ENCODE assay signal across 21 cellular contexts in the genomic region with DNA sequence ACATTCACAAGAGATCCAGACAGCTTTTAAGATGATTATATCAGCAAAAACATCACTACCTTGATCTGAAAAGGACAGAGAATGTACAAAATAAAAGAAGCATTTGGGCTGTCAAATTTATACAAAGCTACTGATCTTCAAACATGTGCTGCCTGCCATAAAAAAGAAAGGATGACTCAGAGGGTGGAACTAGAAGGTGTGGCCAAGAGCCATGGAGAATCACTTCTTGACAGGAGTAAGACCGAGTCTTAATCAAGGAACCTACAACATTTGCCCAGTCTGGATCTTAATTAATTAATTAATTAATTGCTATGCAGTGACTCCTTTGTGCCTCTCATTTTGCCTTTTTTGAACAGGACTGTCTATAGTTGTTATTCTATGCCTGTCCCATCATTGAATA. TPM values are rescaled to one million over a fixed set of nuclear protein-coding genes. Genes with fewer than 3 reads are reported as not detected.
A peak's percentile ranks its signal among the peaks of the same experiment; 100 is the strongest.
DNase-seq lines count a peak whose midpoint lies in the region; ATAC-seq, FAIRE-seq and TF ChIP-seq lines count a peak whose summit lies in the region.
"Had no signal": no experiment of that assay in that cellular context is flagged by ENCODE, and none has a peak within 500 bp of the region (broad histone marks: within the 10 kb centered on the region; RNA-seq: fewer than 3 reads in every experiment).

No MANE protein-coding gene starts in this region.

- H3K9ac ChIP-seq in GM23248: no peak overlapping the region
- no peak overlapping the region for H3K9ac ChIP-seq in K562 (ENCODE audit: insufficient read depth in 1 of 2, low read depth in 2 of 2, low read length in 2 of 2)

- no peak overlapping the region for H2AFZ ChIP-seq in GM23248
- no peak overlapping the region for H2AFZ ChIP-seq in K562 (ENCODE audit: low read depth, low read length)

- peaks cover 20% of the 10 kb centered on the region for H3K27me3 Mint-ChIP-seq in CD8-positive, alpha-beta T cell (ENCODE audit: low read depth)

- no peak overlapping the region for H3K27ac Mint-ChIP-seq in CD8-positive, alpha-beta T cell
- H3K27ac Mint-ChIP-seq: CD4-positive, alpha-beta memory T cell; HFFc6 had no signal

- H3K79me2 ChIP-seq in GM23248 (ENCODE audit: insufficient read depth) (no peaks in the 10 kb centered on the region), K562 (ENCODE audit: control insufficient read depth, insufficient read depth, low read length) (no peaks in the 10 kb centered on the region)

- H3K27ac ChIP-seq in GM23248 (no peak overlapping the region), K562 (ENCODE audit: extremely low read depth, low read depth, low read length) (no peak overlapping the region), foreskin keratinocyte (no peak overlapping the region), heart right ventricle (no peak overlapping the region)
- H3K27ac ChIP-seq in CD8-positive, alpha-beta T cell (ENCODE audit: low read depth, low read length): no peak overlapping the region

- in situ Hi-C loops in GM23248 (cut with MboI) (no loop called here), K562 (cut with MboI) (no loop called here)

- H3K9me2 ChIP-seq in GM23248 (ENCODE audit: insufficient read depth): no peaks in the 10 kb centered on the region

- H3K27me3 ChIP-seq in GM23248 (replicated peaks; ENCODE audit: insufficient read depth): no peaks in the 10 kb centered on the region
- H3K27me3 ChIP-seq in K562 (ENCODE audit: control insufficient read depth in 2 of 2, insufficient read depth in 2 of 2, low read length in 2 of 2): no peaks in the 10 kb centered on the region; a peak in 2 of 5 replicates
- peaks cover 22% of the 10 kb centered on the region for H3K27me3 ChIP-seq in foreskin keratinocyte
- H3K27me3 ChIP-seq in CD8-positive, alpha-beta T cell (ENCODE audit: insufficient read depth, low read length): no peaks in the 10 kb centered on the region
- no peaks in the 10 kb centered on the region for H3K27me3 ChIP-seq in heart right ventricle

- WGBS in GM23248 (ENCODE audit: low coverage in 1 of 2, low lambda C conversion rate in 2 of 2, missing lambda C conversion rate in 2 of 2), 2 experiments: 59 to 65% methylated on average over 1 of the region's 1 CpG
- WGBS in K562 (ENCODE audit: insufficient coverage, low coverage, missing lambda C conversion rate): 0% methylated on average over 1 of the region's 1 CpG
- WGBS in heart right ventricle, 2 donors: 93 to 97% methylated on average over 1 of the region's 1 CpG

- peaks cover 9% of the 10 kb centered on the region for H3K9me3 ChIP-seq in GM23248 (ENCODE audit: low read depth)
- H3K9me3 ChIP-seq in K562 (replicated peaks; ENCODE audit: control insufficient read depth, insufficient read depth, low read depth, low read length): peaks cover 10% of the 10 kb centered on the region
- peaks cover 12% of the 10 kb centered on the region for H3K9me3 ChIP-seq in CD8-positive, alpha-beta T cell (ENCODE audit: low read length)
- H3K9me3 ChIP-seq in heart right ventricle: peaks cover 0 to 22% (median 5%) of the 10 kb centered on the region in 11 donors

- no peak for TF ChIP-seq POLR2A in K562 (conservative IDR thresholded peaks at IDR 0.05)

- TF ChIP-seq CTCF in K562 (IDR thresholded peaks at IDR 0.05 in 2 of 3, conservative IDR thresholded peaks at IDR 0.05 in 1 of 3; ENCODE audit: insufficient read depth in 2 of 3, low read depth in 1 of 3, low read length in 3 of 3): no peak
- no peak for TF ChIP-seq CTCF in epithelial cell of esophagus (IDR thresholded peaks at IDR 0.05; ENCODE audit: insufficient read depth, low read depth, low read length, missing control alignments)
- TF ChIP-seq CTCF in foreskin keratinocyte (conservative IDR thresholded peaks at IDR 0.05): no peak
- TF ChIP-seq CTCF in CD8-positive, alpha-beta T cell (IDR thresholded peaks at IDR 0.05): no peak
- TF ChIP-seq CTCF in heart right ventricle (IDR thresholded peaks at IDR 0.05): no peak

- H3F3A ChIP-seq in GM23248 (ENCODE audit: insufficient read depth): 0 out of 2 replicates have a peak, but pooled peaks cover 5% of the 10 kb centered on the region

- H4K20me1 ChIP-seq in GM23248 (ENCODE audit: insufficient read depth) (no peaks in the 10 kb centered on the region), K562 (replicated peaks; ENCODE audit: control insufficient read depth, insufficient read depth, low read length) (no peaks in the 10 kb centered on the region)

- peaks cover 21% of the 10 kb centered on the region for H3K9me3 Mint-ChIP-seq in CD8-positive, alpha-beta T cell

- no peaks in the 10 kb centered on the region for H3K4me1 Mint-ChIP-seq in CD8-positive, alpha-beta T cell (ENCODE audit: low read depth)
- H3K4me1 Mint-ChIP-seq: CD4-positive, alpha-beta memory T cell had no signal

- ATAC-seq in K562 (no peak), foreskin keratinocyte (peak; percentile 42), heart right ventricle (no peak)
- no peak for ATAC-seq in CD8-positive, alpha-beta T cell
- ATAC-seq: GM12878 had no signal

- H3K36me3 Mint-ChIP-seq in CD8-positive, alpha-beta T cell: no peaks in the 10 kb centered on the region
- H3K36me3 Mint-ChIP-seq: CD4-positive, alpha-beta memory T cell had no signal

- H3K9me1 ChIP-seq in K562 (ENCODE audit: control insufficient read depth, insufficient read depth, low read length): no peaks in the 10 kb centered on the region

- DNase-seq in GM23248: peak; percentile 26
- DNase-seq in K562 (ENCODE audit: extremely low read depth in 1 of 4, low spot score in 3 of 4): no peak
- DNase-seq in epithelial cell of esophagus (ENCODE audit: low read depth): peak; percentile 25
- DNase-seq in foreskin keratinocyte: peak in 1 of 2 donors; percentile 20
- no peak for DNase-seq in CD8-positive, alpha-beta T cell
- no peak for DNase-seq in NK-92 treated with Interleukin-12 subunit alpha and Interleukin-12 subunit beta, amount 100 ng/mL, for 24 hours (lab: John Stamatoyannopoulos, UW)
- DNase-seq in NCI-H510A treated with DMSO at 0.1 percent for 48 hours (lab: John Stamatoyannopoulos, UW): no peak
- DNase-seq in heart right ventricle: no peak
- DNase-seq: 8988T; C1 segment of cervical spinal cord; Caco-2; CD4-positive, alpha-beta memory T cell; DMS153; EL; GDM1; GOT3; HFFc6 had no signal

- no peak for TF ChIP-seq RAD21 in K562 (CRISPR knock-in tag; conservative IDR thresholded peaks at IDR 0.05 in 1 of 2, IDR thresholded peaks at IDR 0.05 in 1 of 2)

- no TSS peak for BruUV-seq in K562 (replicated peaks; lab: Mats Ljungman, UMichigan)

- H3K4me1 ChIP-seq in GM23248 (ENCODE audit: insufficient read depth) (0 out of 2 replicates have a peak, but pooled peaks cover 8% of the 10 kb centered on the region), K562 (replicated peaks in 1 of 2; ENCODE audit: control insufficient read depth in 2 of 2, insufficient read depth in 2 of 2, low read length in 2 of 2) (no peaks in the 10 kb centered on the region), foreskin keratinocyte (no peaks in the 10 kb centered on the region), heart right ventricle (no peaks in the 10 kb centered on the region)
- no peaks in the 10 kb centered on the region for H3K4me1 ChIP-seq in CD8-positive, alpha-beta T cell (ENCODE audit: insufficient read depth, low read length)
- H3K4me1 ChIP-seq: Caco-2 had no signal

- no peak overlapping the region for H3K4me3 Mint-ChIP-seq in CD8-positive, alpha-beta T cell
- H3K4me3 Mint-ChIP-seq: CD4-positive, alpha-beta memory T cell; HFFc6 had no signal

- POLR2A ChIA-PET in K562 (lab: Yijun Ruan, JAX): interaction anchor here (0.8 to 1.3 kb wide), 2 partner anchors 10 to 13 kb away, joined by 4 to 6 read pairs; no protein-coding TSS in a partner anchor
- POLR2A ChIA-PET in CD8-positive, alpha-beta T cell (lab: Charles Lee): no interaction called here

- H3K4me2 ChIP-seq in GM23248 (ENCODE audit: unreplicated experiment) (no peak overlapping the region), K562 (ENCODE audit: insufficient read depth, low read length) (no peak overlapping the region)

- H3K36me3 ChIP-seq in GM23248 (ENCODE audit: low read depth): no peaks in the 10 kb centered on the region
- no peaks in the 10 kb centered on the region for H3K36me3 ChIP-seq in K562 (ENCODE audit: control insufficient read depth, insufficient read depth, low read length)
- no peaks in the 10 kb centered on the region for H3K36me3 ChIP-seq in CD8-positive, alpha-beta T cell (ENCODE audit: insufficient read depth, low read length)
- H3K36me3 ChIP-seq in heart right ventricle: no peaks in the 10 kb centered on the region
- H3K36me3 ChIP-seq: HAP-1 had no signal

- TF ChIP-seq EP300 in K562 (IDR thresholded peaks at IDR 0.05; ENCODE audit: low read length): no peak

- H3K4me3 ChIP-seq in GM23248 (no peak overlapping the region), K562 (no peak overlapping the region), epithelial cell of esophagus (ENCODE audit: low read length) (no peak overlapping the region), heart right ventricle (no peak overlapping the region)
- no peak overlapping the region for H3K4me3 ChIP-seq in CD8-positive, alpha-beta T cell (ENCODE audit: low read depth, low read length)
- H3K4me3 ChIP-seq: GM12878, HAP-1 had no signal

- intact Hi-C loops in K562 (cut with micrococcal nuclease) (no loop called here), heart right ventricle (cut with DNase I) (no loop called here)
- intact Hi-C loops in CD8-positive, alpha-beta T cell (cut with DNase I, micrococcal nuclease): loop anchor here in 1 of 2 experiments (2.0 kb wide), 1 partner anchor 33 kb away; no protein-coding TSS in a partner anchor

- CTCF ChIA-PET in K562 (lab: Yijun Ruan, JAX; ENCODE audit: low intra/inter-chr PET ratio): no interaction called here
- CTCF ChIA-PET in CD8-positive, alpha-beta T cell (lab: Charles Lee): no interaction called here

- no peak for FAIRE-seq in K562 (lab: Jason Lieb, UNC)
- FAIRE-seq: GM12878, GM18507, H54 had no signal

RNA-seq across cellular contexts. Expression of a gene that starts 33.2 kb away (rescaled TPM):
- total RNA-seq in GM23248 (2014; rRNA removed; shearing (Covaris generic)): 1.8 TPM in 2 replicates
- polyA plus RNA-seq in GM23248 (2016; fragmentation: Nextera tagmentation; extraction: Ambion mirVana): 0.38 and 1.1 TPM in 2 replicates
- total RNA-seq in K562 (2011; cell fraction: chromatin; rRNA removed; ENCODE audit: low replicate concordance): 0.81 and 2.9 TPM in 2 replicates
- total RNA-seq in K562 (2011; cell fraction: nucleolus; rRNA removed): 3.4 and 4.8 TPM in 2 replicates
- 1.3 and 1.9 TPM in 2 replicates for total RNA-seq in K562 (2011; cell fraction: nucleoplasm; rRNA removed)
- total RNA-seq in K562 (2014; rRNA removed): 6.8 and 9.6 TPM in 2 replicates
- total RNA-seq in K562 (2014; rRNA removed; fragmentation: Illumina TruSeq; extraction: Trizol): 0.26 and 0.40 TPM in 2 replicates
- total RNA-seq in K562 (2015; rRNA removed; fragmentation: Illumina TruSeq; extraction: Trizol): 0.83 and 0.90 TPM in 2 replicates
- 7.7 and 8.5 TPM in 2 replicates for total RNA-seq in K562 (2021)
- 1.2 and 2.0 TPM in 2 replicates for polyA plus RNA-seq in K562 (2011; rRNA removed)
- 1.9 and 9.3 TPM in 2 replicates for polyA plus RNA-seq in K562 (2011; cell fraction: cytosol; rRNA removed)
- polyA plus RNA-seq in K562 (2011; cell fraction: nucleus; rRNA removed): 2.0 and 4.6 TPM in 2 replicates
- polyA plus RNA-seq in K562 (2012): 5.5 and 6.8 TPM in 2 replicates
- 0.16 and 0.73 TPM in 2 replicates for polyA plus RNA-seq in K562 (2014; fragmentation: Illumina TruSeq; extraction: Trizol)
- under 1 TPM; 0.08 to 0.14 TPM for polyA plus RNA-seq in K562 (2014; fragmentation: Nextera tagmentation; extraction: Ambion mirVana)
- 6.6 and 10.8 TPM in 2 replicates for polyA plus RNA-seq in K562 (2014; rRNA removed)
- polyA minus RNA-seq in K562 (2011; rRNA and poly(A)+ RNA removed): 0.18 and 0.25 TPM in 2 replicates
- polyA minus RNA-seq in K562 (2011; cell fraction: cytosol; rRNA and poly(A)+ RNA removed): 2.0 and 2.1 TPM in 2 replicates
- 1.3 and 1.6 TPM in 2 replicates for polyA minus RNA-seq in K562 (2011; cell fraction: nucleus; rRNA and poly(A)+ RNA removed)
- not detected in 2 replicates for total RNA-seq in foreskin keratinocyte
- polyA plus RNA-seq in foreskin keratinocyte: not detected in 2 replicates
- total RNA-seq in CD8-positive, alpha-beta T cell: under 1 TPM; 0.60 to 0.86 TPM
- 10 to 100 TPM in 8 of 10 donors, 1 to 10 TPM in 2; 8.4 to 64.9 (median 25.7) TPM for total RNA-seq in heart right ventricle
- polyA plus RNA-seq in heart right ventricle: 10 to 100 TPM; 24.1 to 37.7 TPM
- total RNA-seq: Caco-2 had no signal
- polyA plus RNA-seq: CD4-positive, alpha-beta memory T cell had no signal

Comparison
In these comparisons a context has a peak if more than half of its experiments do, and no peak if none do; other contexts are left out.
1. DNase-seq: peak in GM23248 (single experiment) and epithelial cell of esophagus (single experiment); none in K562 (0 of 4), CD8-positive, alpha-beta T cell (0 of 7), NK-92 treated with Interleukin-12 subunit alpha and Interleukin-12 subunit beta, amount 100 ng/mL, for 24 hours (single experiment), NCI-H510A treated with DMSO at 0.1 percent for 48 hours (single experiment) and heart right ventricle (0 of 2).